ENCODE assay signal across 7 cellular contexts in genomic region chr1:115528246-115528830, GRCh38.
DNase-seq lines count a peak whose midpoint lies in the region; ATAC-seq, FAIRE-seq and TF ChIP-seq lines count a peak whose summit lies in the region.
"Not testable (repeated sequence)": the region's sequence is repeated elsewhere in the genome, so short reads cannot be mapped to it uniquely, and the experiment has no call there.

No MANE protein-coding gene starts in this region.

- not testable (repeated sequence) for H2AFZ ChIP-seq in endothelial cell of umbilical vein (ENCODE audit: low read depth, low read length)

- FAIRE-seq in endothelial cell of umbilical vein (lab: Jason Lieb, UNC) = not testable (repeated sequence)

- not testable (repeated sequence) for H3K27me3 Mint-ChIP-seq in Caco-2 (ENCODE audit: insufficient read depth, unreplicated experiment); HFFc6 (ENCODE audit: insufficient read depth); mesothelial cell of epicardium (ENCODE audit: low read depth)

- H3K36me3 Mint-ChIP-seq in Caco-2 (ENCODE audit: insufficient read depth, unreplicated experiment); HFFc6 (ENCODE audit: low read depth); mesothelial cell of epicardium: not testable (repeated sequence)

- H3K4me1 Mint-ChIP-seq in Caco-2 (ENCODE audit: low read depth, unreplicated experiment) (peaks cover 18% of the 10 kb centered on the region), HFFc6 (ENCODE audit: low read depth) (peaks cover 63% of the 10 kb centered on the region), mesothelial cell of epicardium (peaks cover 40% of the 10 kb centered on the region)

- TF ChIP-seq POLR2A in endothelial cell of umbilical vein (IDR thresholded peaks at IDR 0.05; ENCODE audit: low read depth, low read length) = not testable (repeated sequence)

- CTCF ChIA-PET in Caco-2 (lab: Charles Lee) = not testable (repeated sequence)
- CTCF ChIA-PET in endothelial cell of umbilical vein (lab: Charles Lee) = interaction anchor here (1.1 to 1.2 kb wide), 3 partner anchors 19 to 386 kb away, joined by 3 to 4 read pairs (median 3); no protein-coding TSS in a partner anchor

- dilution Hi-C loops in endothelial cell of umbilical vein (cut with MboI; ENCODE audit: extremely low pct_ligation_motif_present, low sequenced_read_pairs) = not testable (repeated sequence)

- not testable (repeated sequence) for BruUV-seq in Caco-2 (replicated peaks; lab: Mats Ljungman, UMichigan); endothelial cell of umbilical vein (replicated peaks; lab: Mats Ljungman, UMichigan)

- not testable (repeated sequence) for DNase-seq in Caco-2; HFFc6; RWPE2 (ENCODE audit: low spot score); mesothelial cell of epicardium (ENCODE audit: low spot score in 2 of 2, unreplicated experiment in 2 of 2)
- DNase-seq in endothelial cell of umbilical vein (ENCODE audit: low read depth, low spot score) (peak; percentile 4), kidney glomerular epithelial cell (lab: John Stamatoyannopoulos, UW) (peak; percentile 30), renal cortical epithelial cell (ENCODE audit: low read depth) (peak; percentile 64)

- H3K27ac Mint-ChIP-seq in Caco-2 (ENCODE audit: unreplicated experiment) (peak overlapping the region; percentile 49), HFFc6 (peak overlapping the region; percentile 48; the same call in 1 of the 2 replicates), mesothelial cell of epicardium (peak overlapping the region; percentile 4)

- not testable (repeated sequence) for H3K9me3 ChIP-seq in Caco-2; RWPE2 (ENCODE audit: severe bottlenecking); endothelial cell of umbilical vein (replicated peaks; ENCODE audit: control insufficient read depth, insufficient read depth, low read length)

- not testable (repeated sequence) for H3K4me3 Mint-ChIP-seq in Caco-2 (ENCODE audit: unreplicated experiment); HFFc6; mesothelial cell of epicardium

- H3K4me3 ChIP-seq in Caco-2 (ENCODE audit: low read depth, low read length); RWPE2 (ENCODE audit: severe bottlenecking); endothelial cell of umbilical vein (replicated peaks in 1 of 3; ENCODE audit: insufficient read depth in 1 of 3, low read depth in 1 of 3, low read length in 3 of 3): not testable (repeated sequence)

- not testable (repeated sequence) for H3K27me3 ChIP-seq in Caco-2 (replicated peaks; ENCODE audit: control insufficient read depth, insufficient read depth, low read length); RWPE2 (ENCODE audit: insufficient read depth, poor library complexity, severe bottlenecking); endothelial cell of umbilical vein (ENCODE audit: control insufficient read depth in 2 of 2, insufficient read depth in 2 of 2, low read length in 2 of 2)

- not testable (repeated sequence) for H3K9me1 ChIP-seq in endothelial cell of umbilical vein (replicated peaks; ENCODE audit: control insufficient read depth, extremely low read depth, insufficient read depth, low read length)

- H3K4me2 ChIP-seq in endothelial cell of umbilical vein (ENCODE audit: insufficient read depth, low read length) = not testable (repeated sequence)

- H3K27ac ChIP-seq in RWPE2 (ENCODE audit: poor library complexity, severe bottlenecking) = peak overlapping the region; percentile 19
- not testable (repeated sequence) for H3K27ac ChIP-seq in endothelial cell of umbilical vein (ENCODE audit: insufficient read depth, low read depth, low read length)

- intact Hi-C loops in Caco-2 (cut with micrococcal nuclease; ENCODE audit: unreplicated experiment); endothelial cell of umbilical vein (cut with micrococcal nuclease): not testable (repeated sequence)

- H3K9ac ChIP-seq in endothelial cell of umbilical vein (replicated peaks; ENCODE audit: extremely low read depth, insufficient read depth, low read length) = not testable (repeated sequence)

- peaks cover 10% of the 10 kb centered on the region for H3K9me3 Mint-ChIP-seq in Caco-2 (ENCODE audit: unreplicated experiment)
- not testable (repeated sequence) for H3K9me3 Mint-ChIP-seq in HFFc6, mesothelial cell of epicardium

- POLR2A ChIA-PET in Caco-2 (lab: Charles Lee); endothelial cell of umbilical vein (lab: Charles Lee): not testable (repeated sequence)

- H3K36me3 ChIP-seq in Caco-2 (ENCODE audit: control insufficient read depth, insufficient read depth, low read length); RWPE2 (ENCODE audit: low read depth); endothelial cell of umbilical vein (ENCODE audit: control insufficient read depth in 2 of 2, extremely low read depth in 1 of 2, insufficient read depth in 2 of 2, low read length in 2 of 2): not testable (repeated sequence)

- not testable (repeated sequence) for ATAC-seq in RWPE2 (ENCODE audit: low read depth)

- H4K20me1 ChIP-seq in endothelial cell of umbilical vein (replicated peaks; ENCODE audit: control insufficient read depth, extremely low read depth, insufficient read depth, low read length) = not testable (repeated sequence)

- TF ChIP-seq CTCF in Caco-2 (IDR thresholded peaks at IDR 0.05; ENCODE audit: insufficient read depth in 1 of 2, low read depth in 1 of 2, low read length in 1 of 2, severe bottlenecking in 1 of 2, unreplicated experiment in 1 of 2); HFFc6 (IDR thresholded peaks at IDR 0.05); RWPE2 (IDR thresholded peaks at IDR 0.05; ENCODE audit: poor library complexity, severe bottlenecking); endothelial cell of umbilical vein (IDR thresholded peaks at IDR 0.05; ENCODE audit: extremely low read depth in 1 of 2, insufficient read depth in 1 of 2, low read depth in 1 of 2, low read length in 2 of 2); mesothelial cell of epicardium (IDR thresholded peaks at IDR 0.05; ENCODE audit: unreplicated experiment): not testable (repeated sequence)

- H3K4me1 ChIP-seq in Caco-2 = not testable (repeated sequence)
- H3K4me1 ChIP-seq in RWPE2 (ENCODE audit: insufficient read depth, poor library complexity, severe bottlenecking) (peaks cover 28% of the 10 kb centered on the region), endothelial cell of umbilical vein (ENCODE audit: control insufficient read depth, extremely low read depth, insufficient read depth, low read length) (peaks cover 23% of the 10 kb centered on the region)

- not testable (repeated sequence) for H3K79me2 ChIP-seq in endothelial cell of umbilical vein (ENCODE audit: control insufficient read depth, insufficient read depth, low read length)

TF ChIP-seq in endothelial cell of umbilical vein, 7 proteins besides CTCF, POLR2A, EP300 and RAD21:
- TF ChIP-seq FOS (IDR thresholded peaks at IDR 0.05; ENCODE audit: borderline replicate concordance, insufficient read depth, low read length) = peak; percentile 18
TF ChIP-seq in endothelial cell of umbilical vein: peak in this region for 1; not testable (repeated sequence) for 6.
